In the genomic region with DNA sequence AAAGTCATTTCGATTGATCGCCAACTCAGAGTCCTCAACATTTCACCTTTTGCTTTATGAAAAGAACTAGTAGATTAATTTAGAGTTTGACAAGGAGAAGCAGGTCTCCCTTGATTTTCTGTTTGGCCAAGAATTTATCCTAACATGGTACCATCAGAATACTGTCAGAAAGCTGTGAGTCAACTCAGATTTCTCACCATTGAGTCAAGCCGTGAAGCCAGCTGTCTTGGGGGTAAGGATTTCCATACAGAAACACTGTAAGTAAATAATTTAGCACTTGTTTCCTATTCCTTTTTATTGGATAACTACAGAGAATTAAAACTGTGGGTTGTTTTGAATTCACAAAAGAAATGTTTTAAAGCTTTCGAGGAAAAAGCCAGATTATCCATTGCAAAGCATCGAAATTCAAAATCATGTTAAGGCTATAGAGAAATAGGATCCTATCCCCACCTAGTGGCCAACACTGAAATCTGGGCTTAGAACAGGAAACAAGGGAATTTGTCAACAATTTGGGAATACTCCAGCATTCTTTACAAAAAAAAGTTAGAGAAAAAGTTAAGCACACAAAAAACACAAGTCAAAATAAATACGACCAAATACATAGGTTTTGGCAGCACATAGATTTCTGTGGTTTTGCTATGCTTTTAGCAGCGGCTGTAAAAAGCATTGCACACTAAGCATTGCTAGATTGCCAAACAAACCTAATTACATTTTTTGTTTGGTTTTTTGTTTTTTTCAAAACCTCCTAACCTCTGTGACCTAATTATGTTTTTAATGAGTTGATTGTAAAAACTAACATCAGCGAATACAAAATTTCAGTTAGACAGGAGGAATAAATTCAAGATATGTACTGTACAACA, we compare ENCODE assay signal across 1 cellular context.
TF ChIP-seq lines count a peak whose summit lies in the region.

No MANE protein-coding gene starts in this region.

TF ChIP-seq in WTC11, 78 proteins besides CTCF, POLR2A, EP300 and RAD21 (continued from another document):
- TF ChIP-seq, protein P1, sequence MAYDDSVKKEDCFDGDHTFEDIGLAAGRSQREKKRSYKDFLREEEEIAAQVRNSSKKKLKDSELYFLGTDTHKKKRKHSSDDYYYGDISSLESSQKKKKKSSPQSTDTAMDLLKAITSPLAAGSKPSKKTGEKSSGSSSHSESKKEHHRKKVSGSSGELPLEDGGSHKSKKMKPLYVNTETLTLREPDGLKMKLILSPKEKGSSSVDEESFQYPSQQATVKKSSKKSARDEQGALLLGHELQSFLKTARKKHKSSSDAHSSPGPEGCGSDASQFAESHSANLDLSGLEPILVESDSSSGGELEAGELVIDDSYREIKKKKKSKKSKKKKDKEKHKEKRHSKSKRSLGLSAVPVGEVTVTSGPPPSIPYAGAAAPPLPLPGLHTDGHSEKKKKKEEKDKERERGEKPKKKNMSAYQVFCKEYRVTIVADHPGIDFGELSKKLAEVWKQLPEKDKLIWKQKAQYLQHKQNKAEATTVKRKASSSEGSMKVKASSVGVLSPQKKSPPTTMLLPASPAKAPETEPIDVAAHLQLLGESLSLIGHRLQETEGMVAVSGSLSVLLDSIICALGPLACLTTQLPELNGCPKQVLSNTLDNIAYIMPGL (CRISPR knock-in tag; IDR thresholded peaks at IDR 0.05) = no peak
- TF ChIP-seq MYBL2 (CRISPR knock-in tag; IDR thresholded peaks at IDR 0.05) = no peak
- TF ChIP-seq GABPB1 (CRISPR knock-in tag; IDR thresholded peaks at IDR 0.05) = no peak
- TF ChIP-seq GRHL2 (CRISPR knock-in tag; IDR thresholded peaks at IDR 0.05; ENCODE audit: insufficient replicate concordance, severe bottlenecking) = no peak
- no peak for TF ChIP-seq ATF6 (CRISPR knock-in tag; IDR thresholded peaks at IDR 0.05)
- TF ChIP-seq NFE2L1 (CRISPR knock-in tag; IDR thresholded peaks at IDR 0.05) = no peak
- TF ChIP-seq HMGA2 (CRISPR knock-in tag; IDR thresholded peaks at IDR 0.05) = no peak
- no peak for TF ChIP-seq TCF7 (CRISPR knock-in tag; IDR thresholded peaks at IDR 0.05; ENCODE audit: low read depth)
